ENCODE assay signal across 29 cellular contexts in genomic region chr6:15818491-15818890, GRCh38.
DNase-seq lines count a peak whose midpoint lies in the region; ATAC-seq and TF ChIP-seq lines count a peak whose summit lies in the region.
"Had no signal": no experiment of that assay in that cellular context is flagged by ENCODE, and none has a peak within 500 bp of the region (broad histone marks: within the 10 kb centered on the region; RNA-seq: fewer than 3 reads in every experiment).

No MANE protein-coding gene starts in this region.

- no peaks in the 10 kb centered on the region for H3K79me2 ChIP-seq in osteoblast (ENCODE audit: insufficient read depth, low read length)

- H3K9me3 ChIP-seq in HAP-1 (no peaks in the 10 kb centered on the region), osteoblast (ENCODE audit: low read depth, low read length) (no peaks in the 10 kb centered on the region), heart right ventricle (no peaks in the 10 kb centered on the region)
- H3K9me3 ChIP-seq: A549; BE2C; BLaER1; BLaER1 treated with 17β-estradiol and CSF1 and Interleukin-3, amounts not matched to agents 10 nM and 100 nM; Caco-2 had no signal

- no peak for ATAC-seq in heart right ventricle
- ATAC-seq: A549; CD8-positive, alpha-beta T cell had no signal

- intact Hi-C loops in heart right ventricle (cut with DNase I): no loop called here

- no peaks in the 10 kb centered on the region for H3K27me3 ChIP-seq in HAP-1 (ENCODE audit: low read depth)
- no peaks in the 10 kb centered on the region for H3K27me3 ChIP-seq in osteoblast (ENCODE audit: insufficient read depth, low read length)
- H3K27me3 ChIP-seq in heart right ventricle: no peaks in the 10 kb centered on the region
- H3K27me3 ChIP-seq: BE2C; BLaER1; BLaER1 treated with 17β-estradiol and CSF1 and Interleukin-3, amounts not matched to agents 10 nM and 100 nM had no signal

- no peaks in the 10 kb centered on the region for H4K20me1 ChIP-seq in osteoblast (ENCODE audit: insufficient read depth, low read length)
- H4K20me1 ChIP-seq: BLaER1; BLaER1 treated with 17β-estradiol and CSF1 and Interleukin-3, amounts not matched to agents 10 nM and 100 nM had no signal

- WGBS in heart right ventricle, 2 donors: 72 to 73% methylated on average over 2 of the region's 2 CpGs

- no peak for TF ChIP-seq CTCF in osteoblast (IDR thresholded peaks at IDR 0.05; ENCODE audit: extremely low read depth, low read depth, low read length)
- TF ChIP-seq CTCF in heart right ventricle (IDR thresholded peaks at IDR 0.05): no peak

- H3K4me1 ChIP-seq in HAP-1: peaks cover 30% of the 10 kb centered on the region
- H3K4me1 ChIP-seq in osteoblast (ENCODE audit: insufficient read depth, low read length): no peaks in the 10 kb centered on the region
- H3K4me1 ChIP-seq in heart right ventricle: peaks cover 0 to 15% (median 3%) of the 10 kb centered on the region in 9 donors
- H3K4me1 ChIP-seq: A549, BE2C, BLaER1, Caco-2 had no signal

- no peak overlapping the region for H3K27ac ChIP-seq in osteoblast (ENCODE audit: low read depth, low read length)
- no peak overlapping the region for H3K27ac ChIP-seq in heart right ventricle
- H3K27ac ChIP-seq: 22Rv1; A549; BLaER1; BLaER1 treated with 17β-estradiol and CSF1 and Interleukin-3, amounts not matched to agents 10 nM and 100 nM; C4-2B had no signal

- no peaks in the 10 kb centered on the region for H3K36me3 ChIP-seq in HAP-1 (replicated peaks)
- H3K36me3 ChIP-seq in osteoblast (ENCODE audit: insufficient read depth, low read length): no peaks in the 10 kb centered on the region
- H3K36me3 ChIP-seq in heart right ventricle: no peaks in the 10 kb centered on the region
- H3K36me3 ChIP-seq: BE2C; BLaER1; BLaER1 treated with 17β-estradiol and CSF1 and Interleukin-3, amounts not matched to agents 10 nM and 100 nM had no signal

- no peak overlapping the region for H2AFZ ChIP-seq in osteoblast (ENCODE audit: low read length)

- in situ Hi-C loops in HAP-1 (cut with MboI; ENCODE audit: low sequenced_read_pairs): no loop called here

- DNase-seq in HAP-1 (ENCODE audit: low spot score in 2 of 2) (peak; percentile 24 to 92), osteoblast (ENCODE audit: insufficient read length, low spot score, missing footprints) (peak; percentile 26), heart right ventricle (no peak), NCI-H2196 treated with DMSO at 0.1 percent for 48 hours (lab: John Stamatoyannopoulos, UW; ENCODE audit: unreplicated experiment) (no peak)
- DNase-seq: 8988T; ACHN; AML-193; BE2C; C1 segment of cervical spinal cord; Caco-2; Calu3; CD4-positive, alpha-beta memory T cell; CD4-positive, alpha-beta T cell; CD4-positive, CD25-positive, alpha-beta regulatory T cell; CD8-positive, alpha-beta memory T cell; CD8-positive, alpha-beta T cell; COR-L47; DMS 273 treated with DMSO at 0.1 percent for 48 hours; DMS153; DMS53; DMS79; DMS79 treated with DMSO at 0.1 percent for 48 hours; DND-41; EL had no signal

- H3K4me3 ChIP-seq in HAP-1 (no peak overlapping the region), osteoblast (ENCODE audit: insufficient read depth, low read length) (no peak overlapping the region), heart right ventricle (no peak overlapping the region)
- H3K4me3 ChIP-seq: A549; BLaER1; BLaER1 treated with 17β-estradiol and CSF1 and Interleukin-3, amounts not matched to agents 10 nM and 100 nM had no signal

- H3K4me2 ChIP-seq in osteoblast (ENCODE audit: insufficient read depth, low read length): no peak overlapping the region
- H3K4me2 ChIP-seq: A549, BLaER1 had no signal

Comparison
In these comparisons a context has a peak if more than half of its experiments do, and no peak if none do; other contexts are left out.
1. DNase-seq: peak in HAP-1 (2 of 2) and osteoblast (single experiment); none in heart right ventricle (0 of 2) and NCI-H2196 treated with DMSO at 0.1 percent for 48 hours (single experiment).